Comparison of ENCODE assay signal across 16 cellular contexts in genomic region chr19:37920591-37921450, GRCh38. TPM values are rescaled to one million over a fixed set of nuclear protein-coding genes. Genes with fewer than 3 reads are reported as not detected.
A peak's percentile ranks its signal among the peaks of the same experiment; 100 is the strongest.
DNase-seq lines count a peak whose midpoint lies in the region; ATAC-seq, FAIRE-seq and TF ChIP-seq lines count a peak whose summit lies in the region.
"Had no signal": no experiment of that assay in that cellular context is flagged by ENCODE, and none has a peak within 500 bp of the region (broad histone marks: within the 10 kb centered on the region; RNA-seq: fewer than 3 reads in every experiment).

No MANE protein-coding gene starts in this region.

- H3K27ac ChIP-seq in cingulate gyrus (ENCODE audit: low read depth, low read length) (peak overlapping the region; percentile 10), pancreas (no peak overlapping the region)
- H3K27ac ChIP-seq: gastroesophageal sphincter had no signal

- TF ChIP-seq CTCF in HFFc6 (IDR thresholded peaks at IDR 0.05) (no peak), pancreas (IDR thresholded peaks at IDR 0.05) (no peak)

- H3K4me1 ChIP-seq in pancreas, result no peaks in the 10 kb centered on the region
- H3K4me1 ChIP-seq: gastroesophageal sphincter had no signal

- peak overlapping the region; percentile 11; the same call in 1 of the 2 replicates for H3K27ac Mint-ChIP-seq in HFFc6

- no peaks in the 10 kb centered on the region for H3K27me3 ChIP-seq in pancreas
- H3K27me3 ChIP-seq: gastroesophageal sphincter had no signal

- H3K4me1 Mint-ChIP-seq in HFFc6 (ENCODE audit: low read depth), result peaks cover 6% of the 10 kb centered on the region

- no peaks in the 10 kb centered on the region for H3K36me3 ChIP-seq in pancreas

- no peaks in the 10 kb centered on the region for H3K9me3 ChIP-seq in pancreas
- H3K9me3 ChIP-seq: gastroesophageal sphincter had no signal

- no peak for FAIRE-seq in pancreas (lab: Jason Lieb, UNC)
- FAIRE-seq: endometrium had no signal

- no peak overlapping the region for H3K4me3 ChIP-seq in pancreas
- H3K4me3 ChIP-seq: gastroesophageal sphincter had no signal

- WGBS in pancreas, 2 donors, result 59 to 68% methylated on average over 23 of the region's 23 CpGs

- H3K9me3 Mint-ChIP-seq in HFFc6, result no peaks in the 10 kb centered on the region
- H3K9me3 Mint-ChIP-seq: CD4-positive, CD25-positive, alpha-beta regulatory T cell had no signal

- peak in 3 of 4 donors; percentile 72 to 92 (median 73) for ATAC-seq in pancreas
- ATAC-seq in GM18909 (IDR thresholded peaks at IDR 0.05; ENCODE audit: poor library complexity, unreplicated experiment), result no peak
- ATAC-seq in GM21529 (IDR thresholded peaks at IDR 0.05; ENCODE audit: unreplicated experiment), result no peak
- ATAC-seq: gastroesophageal sphincter had no signal

- intact Hi-C loops in pancreas (cut with DNase I), result no loop called here

- peaks cover 4% of the 10 kb centered on the region for H3K27me3 Mint-ChIP-seq in HFFc6 (ENCODE audit: insufficient read depth)
- H3K27me3 Mint-ChIP-seq: CD4-positive, CD25-positive, alpha-beta regulatory T cell had no signal

- peaks cover 20% of the 10 kb centered on the region for H3K36me3 Mint-ChIP-seq in HFFc6 (ENCODE audit: low read depth)

- H3K4me3 Mint-ChIP-seq in HFFc6, result no peak overlapping the region
- H3K4me3 Mint-ChIP-seq: CD4-positive, CD25-positive, alpha-beta regulatory T cell had no signal

- DNase-seq in DMS53 treated with DMSO at 0.1 percent for 48 hours (lab: John Stamatoyannopoulos, UW; ENCODE audit: unreplicated experiment), result peak; percentile 24
- no peak for DNase-seq in HFFc6
- DNase-seq in pancreas, result peak in 1 of 6 donors; percentile 35
- no peak for DNase-seq in NK-92 (lab: John Stamatoyannopoulos, UW; ENCODE audit: unreplicated experiment)
- DNase-seq: activated CD4-positive, alpha-beta T cell treated with anti-CD3 and anti-CD28 coated beads, Interleukin-2, amount 50 U/mL, for 4 hours; activated effector memory CD4-positive, alpha-beta T cell treated with Interleukin-2 at 50 U/mL for 16 hours; CD4-positive, CD25-positive, alpha-beta regulatory T cell; NCI-H446 treated with DMSO at 0.1 percent for 48 hours; RPMI8226 had no signal

RNA-seq across cellular contexts. Expression of gene SIPA1L3, which starts 13.8 kb away (rescaled TPM):
- total RNA-seq in HFFc6 (2021; fragmentation: NEBNext Ultra II Directional; extraction: Animal tissue kit (Norgen Biotek cat#: 25700)), result 10 to 100 TPM; 34.0 to 46.7 (median 41.8) TPM
- total RNA-seq in pancreas, result 10 to 100 TPM; 24.3 to 44.8 (median 25.8) TPM
- polyA plus RNA-seq in pancreas, result 10 to 100 TPM; 19.7 to 33.5 TPM

RNA-seq across cellular contexts. Expression of gene WDR87, which starts 14.4 kb away (rescaled TPM):
- not detected for total RNA-seq in HFFc6 (2021; fragmentation: NEBNext Ultra II Directional; extraction: Animal tissue kit (Norgen Biotek cat#: 25700))
- total RNA-seq in pancreas, result not detected
- polyA plus RNA-seq in pancreas, result under 1 TPM; 0.02 to 0.04 TPM
- total RNA-seq: CD4-positive, CD25-positive, alpha-beta regulatory T cell; gastroesophageal sphincter; renal cortical epithelial cell; T-helper 2 cell treated with Interferon-gamma antibody and Interleukin-4, amounts not matched to agents 100 ng/mL and 5 ng/mL, for 36 hours had no signal
- polyA plus RNA-seq: CD4-positive, CD25-positive, alpha-beta regulatory T cell had no signal

Comparison
In these comparisons a context has a peak if more than half of its experiments do, and no peak if none do; other contexts are left out.
1. ATAC-seq: peak in pancreas (3 of 4); none in GM18909 (single experiment) and GM21529 (single experiment).